In genomic region chr7:1569833-1570632, GRCh38 we compare ENCODE assay signal across 1 cellular context.
TF ChIP-seq lines count a peak whose summit lies in the region.

TSS of gene PSMG3 (minus strand) at chr7:1570032. CDS start at chr7:1569339, 693 bp downstream.

TF ChIP-seq in HepG2, 621 proteins besides CTCF, POLR2A, EP300 and RAD21 (continued from another document and continues in another):
- no peak for TF ChIP-seq PBX3 (CRISPR knock-in tag; IDR thresholded peaks at IDR 0.05; ENCODE audit: borderline replicate concordance)
- peak; percentile 74 for TF ChIP-seq ZNF350 (CRISPR knock-in tag; IDR thresholded peaks at IDR 0.05; ENCODE audit: borderline replicate concordance, low read depth)
- peak; percentile 44; the same call in 1 of the 2 replicates for TF ChIP-seq ZFP1 (CRISPR knock-in tag; IDR thresholded peaks at IDR 0.05)
- TF ChIP-seq CBX2 (IDR thresholded peaks at IDR 0.05; ENCODE audit: low read depth, low read length) = no peak
- no peak for TF ChIP-seq CBX2 (CRISPR knock-in tag; IDR thresholded peaks at IDR 0.05; ENCODE audit: low read depth)
- TF ChIP-seq ZNF704 (CRISPR knock-in tag; IDR thresholded peaks at IDR 0.05; ENCODE audit: borderline replicate concordance) = peak; percentile 70; the same call in 1 of the 2 replicates
- no peak for TF ChIP-seq ZNF644 (CRISPR knock-in tag; IDR thresholded peaks at IDR 0.05; ENCODE audit: low read depth)
- no peak for TF ChIP-seq ZNF260 (CRISPR knock-in tag; IDR thresholded peaks at IDR 0.05; ENCODE audit: borderline replicate concordance, low read depth)
- TF ChIP-seq ZNF232 (CRISPR knock-in tag; IDR thresholded peaks at IDR 0.05; ENCODE audit: borderline replicate concordance) = no peak
- no peak for TF ChIP-seq FIP1L1 (IDR thresholded peaks at IDR 0.05; ENCODE audit: borderline replicate concordance, insufficient read depth, low read depth, low read length)
- no peak for TF ChIP-seq GRHL1 (CRISPR knock-in tag; conservative IDR thresholded peaks at IDR 0.05)
- no peak for TF ChIP-seq NFE2 (CRISPR knock-in tag; IDR thresholded peaks at IDR 0.05)
- TF ChIP-seq PITX1 (CRISPR knock-in tag; IDR thresholded peaks at IDR 0.05) = no peak
- TF ChIP-seq ZC3H13 (CRISPR knock-in tag; IDR thresholded peaks at IDR 0.05) = no peak
- TF ChIP-seq ARNT2 (CRISPR knock-in tag; IDR thresholded peaks at IDR 0.05; ENCODE audit: low read depth) = no peak
- no peak for TF ChIP-seq NFE2L2 (IDR thresholded peaks at IDR 0.05; ENCODE audit: low read length)
- TF ChIP-seq ZFP41 (CRISPR knock-in tag; IDR thresholded peaks at IDR 0.05; ENCODE audit: borderline replicate concordance) = 0 out of 2 replicates have a peak, but pooled peaks have one; percentile 21
- no peak for TF ChIP-seq HNF1A (IDR thresholded peaks at IDR 0.05; ENCODE audit: low read depth)
- TF ChIP-seq HNF1A (CRISPR knock-in tag; IDR thresholded peaks at IDR 0.05; ENCODE audit: borderline replicate concordance) = peak; percentile 27; the same call in 1 of the 2 replicates
- no peak for TF ChIP-seq ATF1 (CRISPR knock-in tag; IDR thresholded peaks at IDR 0.05)
- no peak for TF ChIP-seq KLF15 (CRISPR knock-in tag; IDR thresholded peaks at IDR 0.05; ENCODE audit: borderline replicate concordance)
- TF ChIP-seq ZNF224 (CRISPR knock-in tag; IDR thresholded peaks at IDR 0.05) = no peak
- TF ChIP-seq MAFF (IDR thresholded peaks at IDR 0.05; ENCODE audit: low read depth, low read length) = no peak
- TF ChIP-seq RARA (CRISPR knock-in tag; IDR thresholded peaks at IDR 0.05) = no peak
- no peak for TF ChIP-seq DBP (CRISPR knock-in tag; IDR thresholded peaks at IDR 0.05; ENCODE audit: not compliant biosample characterization)
- TF ChIP-seq JDP2 (CRISPR knock-in tag; IDR thresholded peaks at IDR 0.05; ENCODE audit: borderline replicate concordance) = no peak
- no peak for TF ChIP-seq ZNF382 (CRISPR knock-in tag; IDR thresholded peaks at IDR 0.05; ENCODE audit: borderline replicate concordance)
- no peak for TF ChIP-seq ZFYVE20 (CRISPR knock-in tag; IDR thresholded peaks at IDR 0.05; ENCODE audit: borderline replicate concordance, low read depth)
- no peak for TF ChIP-seq KAT7 (CRISPR knock-in tag; IDR thresholded peaks at IDR 0.05; ENCODE audit: borderline replicate concordance)
- peak; percentile 79 for TF ChIP-seq AGO1 (IDR thresholded peaks at IDR 0.05; ENCODE audit: low read depth, low read length, poor library complexity, severe bottlenecking)
- TF ChIP-seq TEF (CRISPR knock-in tag; IDR thresholded peaks at IDR 0.05) = no peak
- TF ChIP-seq SATB2 (CRISPR knock-in tag; IDR thresholded peaks at IDR 0.05) = no peak
- TF ChIP-seq FOXO1 (CRISPR knock-in tag; IDR thresholded peaks at IDR 0.05) = 0 out of 2 replicates have a peak, but pooled peaks have one; percentile 12
- TF ChIP-seq ZNF513 (CRISPR knock-in tag; conservative IDR thresholded peaks at IDR 0.05) = no peak
- TF ChIP-seq RXRA (CRISPR knock-in tag; IDR thresholded peaks at IDR 0.05) = peak; percentile 10; the same call in 1 of the 2 replicates
- no peak for TF ChIP-seq PAWR (CRISPR knock-in tag; IDR thresholded peaks at IDR 0.05; ENCODE audit: borderline replicate concordance)
- peak; percentile 14; the same call in 1 of the 2 replicates for TF ChIP-seq SOX5 (CRISPR knock-in tag; IDR thresholded peaks at IDR 0.05; ENCODE audit: borderline replicate concordance)
- no peak for TF ChIP-seq HMGA1 (CRISPR knock-in tag; conservative IDR thresholded peaks at IDR 0.05)
- TF ChIP-seq MTERF4 (CRISPR knock-in tag; IDR thresholded peaks at IDR 0.05) = peak; percentile 25; the same call in 1 of the 2 replicates
- no peak for TF ChIP-seq ZNF292 (CRISPR knock-in tag; IDR thresholded peaks at IDR 0.05; ENCODE audit: borderline replicate concordance, low read depth)
- peak; percentile 59; the same call in 1 of the 2 replicates for TF ChIP-seq ZNF710 (CRISPR knock-in tag; IDR thresholded peaks at IDR 0.05; ENCODE audit: borderline replicate concordance)
- TF ChIP-seq CREM (IDR thresholded peaks at IDR 0.05) = 0 out of 2 replicates have a peak, but pooled peaks have one; percentile 24
- TF ChIP-seq CREM (CRISPR knock-in tag; IDR thresholded peaks at IDR 0.05) = peak; percentile 36; the same call in 1 of the 2 replicates
- no peak for TF ChIP-seq CC2D1A (CRISPR knock-in tag; IDR thresholded peaks at IDR 0.05)
- peak; percentile 75 for TF ChIP-seq BCL3 (CRISPR knock-in tag; IDR thresholded peaks at IDR 0.05)
- TF ChIP-seq TAF1 (CRISPR knock-in tag; IDR thresholded peaks at IDR 0.05) = peak; percentile 81
- no peak for TF ChIP-seq CHCHD3 (CRISPR knock-in tag; IDR thresholded peaks at IDR 0.05)
- TF ChIP-seq NFYB (CRISPR knock-in tag; IDR thresholded peaks at IDR 0.05) = no peak; the same call in 1 of the 2 replicates
- peak; percentile 68; the same call in 1 of the 2 replicates for TF ChIP-seq HOXD1 (CRISPR knock-in tag; IDR thresholded peaks at IDR 0.05)
- TF ChIP-seq ZNF556 (CRISPR knock-in tag; IDR thresholded peaks at IDR 0.05; ENCODE audit: borderline replicate concordance) = peak; percentile 70; the same call in 1 of the 2 replicates
- peak; percentile 72 for TF ChIP-seq MED1 (CRISPR knock-in tag; IDR thresholded peaks at IDR 0.05)
- TF ChIP-seq SNRNP70 (IDR thresholded peaks at IDR 0.05; ENCODE audit: low read depth, low read length) = no peak
